In the genomic region with DNA sequence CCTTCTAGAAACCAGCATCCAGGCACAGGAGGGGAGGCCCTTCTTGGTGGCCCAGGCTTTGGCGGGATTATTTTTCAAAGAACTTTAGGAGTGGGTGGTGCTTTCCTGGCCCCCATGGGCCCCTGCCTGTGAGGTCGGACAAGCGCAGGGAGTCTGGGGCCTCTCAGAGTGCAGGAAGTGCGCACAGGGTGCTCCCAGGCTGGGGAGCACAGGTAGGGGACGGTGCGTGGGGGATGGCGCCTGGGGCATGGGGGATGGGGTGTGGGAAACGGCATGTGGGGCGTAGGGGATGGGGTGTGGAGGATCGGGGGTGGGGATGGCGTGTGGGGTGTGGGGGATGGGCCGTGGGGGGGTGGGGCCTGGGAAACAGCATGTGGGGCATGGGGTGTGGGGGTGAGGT, we compare ENCODE assay signal across 22 cellular contexts. TPM values are rescaled to one million over a fixed set of nuclear protein-coding genes. Genes with fewer than 3 reads are reported as not detected.
A peak's percentile ranks its signal among the peaks of the same experiment; 100 is the strongest.
DNase-seq lines count a peak whose midpoint lies in the region; ATAC-seq, FAIRE-seq and TF ChIP-seq lines count a peak whose summit lies in the region.
"Had no signal": no experiment of that assay in that cellular context is flagged by ENCODE, and none has a peak within 500 bp of the region (broad histone marks: within the 10 kb centered on the region; RNA-seq: fewer than 3 reads in every experiment).

No MANE protein-coding gene starts in this region.

- H3K4me3 Mint-ChIP-seq in H9 = no peak overlapping the region
- H3K4me3 Mint-ChIP-seq: CD8-positive, alpha-beta T cell; IgD-negative memory B cell had no signal

- no peak overlapping the region for H2BK20ac ChIP-seq in H9 (ENCODE audit: low read depth, low read length, poor library complexity, severe bottlenecking)

- no peak overlapping the region for H3K14ac ChIP-seq in H9 (ENCODE audit: insufficient read depth, low read length)

- peak overlapping the region; percentile 80 for H3K4me2 ChIP-seq in A549
- H3K4me2 ChIP-seq in HepG2 (ENCODE audit: low read depth, low read length) = peak overlapping the region; percentile 96
- H3K4me2 ChIP-seq in H9 (ENCODE audit: insufficient read depth, insufficient read length, low read length) = no peak overlapping the region

- no peak overlapping the region for H4K91ac ChIP-seq in H9 (ENCODE audit: insufficient read length, low read depth, low read length)

- no peaks in the 10 kb centered on the region for H3K79me1 ChIP-seq in H9 (ENCODE audit: insufficient read depth, low read depth, low read length, poor library complexity, severe bottlenecking)

- in situ Hi-C loops in HepG2 (cut with HindIII; ENCODE audit: extremely low pct_ligation_motif_present, low pct_unique_long_range_greater_than_20kb) = no loop called here

- H3K9ac ChIP-seq in HepG2 (ENCODE audit: insufficient read depth, low read depth, low read length) (peak overlapping the region; percentile 78), H9 (ENCODE audit: extremely low read depth, insufficient read length, low read length) (no peak overlapping the region)

- DNase-seq in A549 (ENCODE audit: low read depth in 1 of 2, low spot score in 1 of 2) (no peak), DMS53 (lab: John Stamatoyannopoulos, UW) (peak; percentile 54), OCI-M1 (lab: John Stamatoyannopoulos, UW) (peak; percentile 49), HepG2 (ENCODE audit: low spot score) (no peak), activated gamma-delta T cell treated with Interleukin-2 at 50 U/mL for 16 hours (no peak), H9 (no peak), NCI-H345 treated with DMSO at 0.1 percent for 48 hours (lab: John Stamatoyannopoulos, UW; ENCODE audit: unreplicated experiment) (no peak)
- DNase-seq: CD8-positive, alpha-beta T cell; HCEC 1CT; Karpas-422; NCI-H1417 treated with DMSO at 0.1 percent for 48 hours; NCI-H187 treated with DMSO at 0.1 percent for 48 hours; NCI-H226; NCI-H524 treated with DMSO at 0.1 percent for 48 hours; SW 1271 had no signal

- no peak overlapping the region for H3K56ac ChIP-seq in H9 (ENCODE audit: insufficient read length, low read depth, low read length)

- H4K20me1 ChIP-seq in HepG2 (ENCODE audit: insufficient read depth, low read length) = no peaks in the 10 kb centered on the region
- peaks cover 4% of the 10 kb centered on the region for H4K20me1 ChIP-seq in H9 (ENCODE audit: control insufficient read depth, insufficient read depth, insufficient read length)

- H2BK12ac ChIP-seq in H9 (ENCODE audit: insufficient read length, low read depth, low read length) = no peak overlapping the region

- no peak overlapping the region for H2BK5ac ChIP-seq in H9 (ENCODE audit: insufficient read length, low read length)

- TF ChIP-seq EP300 in A549 (IDR thresholded peaks at IDR 0.05) = no peak
- no peak for TF ChIP-seq EP300 in HepG2 (IDR thresholded peaks at IDR 0.05; ENCODE audit: low read depth in 2 of 2, low read length in 2 of 2)
- TF ChIP-seq EP300 in HepG2 (CRISPR knock-in tag; IDR thresholded peaks at IDR 0.05; ENCODE audit: borderline replicate concordance) = no peak

- H3K18ac ChIP-seq in H9 (ENCODE audit: insufficient read length, low read depth, low read length) = no peak overlapping the region

- BruUV-seq in HepG2 (replicated peaks; lab: Mats Ljungman, UMichigan) = no TSS peak

- H3K9me3 ChIP-seq in A549 (no peaks in the 10 kb centered on the region), HepG2 (ENCODE audit: low read length) (no peaks in the 10 kb centered on the region), H9 (ENCODE audit: control insufficient read depth, low read depth, low read length) (no peaks in the 10 kb centered on the region)

- peaks cover 31% of the 10 kb centered on the region for H3K4me1 ChIP-seq in A549
- H3K4me1 ChIP-seq in HepG2 (ENCODE audit: insufficient read depth, low read length) = peaks cover 39% of the 10 kb centered on the region
- no peaks in the 10 kb centered on the region; the same call in 1 of the 2 replicates for H3K4me1 ChIP-seq in H9 (ENCODE audit: insufficient read depth, low read length)
- H3K4me1 ChIP-seq: BE2C, SJSA1 had no signal

- no peaks in the 10 kb centered on the region for H3K36me3 ChIP-seq in HepG2 (replicated peaks in 1 of 2; ENCODE audit: control insufficient read depth in 1 of 2, insufficient read depth in 2 of 2, low read length in 2 of 2)
- H3K36me3 ChIP-seq: BE2C, SJSA1 had no signal

- 42% methylated on average over 2 of the region's 12 CpGs for WGBS in A549 (ENCODE audit: missing lambda C conversion rate)
- WGBS in HepG2 (ENCODE audit: low lambda C conversion rate) = 4% methylated on average over 12 of the region's 12 CpGs
- no CpG with 5 or more reads among the region's 12 CpGs for WGBS in H9 (ENCODE audit: extremely low coverage, insufficient read length, low lambda C conversion rate)

- POLR2A ChIA-PET in A549 (lab: Yijun Ruan, JAX) = no interaction called here
- POLR2A ChIA-PET in HepG2 (lab: Yijun Ruan, JAX) = interaction anchor here (0.9 to 4.6 kb wide), 6 partner anchors 8 to 153 kb away, joined by 3 to 71 read pairs (median 8); partner anchors contain the start of gene F10

- TF ChIP-seq POLR2A in A549 (IDR thresholded peaks at IDR 0.05; ENCODE audit: low read length) (no peak), HepG2 (IDR thresholded peaks at IDR 0.05; ENCODE audit: insufficient read depth in 1 of 2, low read depth in 2 of 2, low read length in 2 of 2) (no peak)

- intact Hi-C loops in HepG2 (cut with micrococcal nuclease; ENCODE audit: unreplicated experiment) = no loop called here

- no peak for TF ChIP-seq CTCF in A549 (IDR thresholded peaks at IDR 0.05)
- TF ChIP-seq CTCF in HepG2 (CRISPR knock-in tag; IDR thresholded peaks at IDR 0.05) = no peak
- no peak for TF ChIP-seq CTCF in H9 (conservative IDR thresholded peaks at IDR 0.05)

- peaks cover 7 to 19% of the 10 kb centered on the region in 2 experiments; a peak in 2 of 4 replicates for H3K4me1 Mint-ChIP-seq in H9
- H3K4me1 Mint-ChIP-seq: IgD-negative memory B cell had no signal

- H3K27ac ChIP-seq in A549 = peak overlapping the region; percentile 86
- H3K27ac ChIP-seq in HepG2 (ENCODE audit: extremely low read length, insufficient read depth, low read length) = peak overlapping the region; percentile 98
- no peak overlapping the region for H3K27ac ChIP-seq in H9 (ENCODE audit: insufficient read length, low read depth, low read length)
- H3K27ac ChIP-seq: SJSA1 had no signal

- TF ChIP-seq RAD21 in A549 (conservative IDR thresholded peaks at IDR 0.05 in 1 of 2, IDR thresholded peaks at IDR 0.05 in 1 of 2) (no peak), HepG2 (CRISPR knock-in tag; IDR thresholded peaks at IDR 0.05) (no peak)

- H3K23ac ChIP-seq in H9 (ENCODE audit: insufficient read length, low read depth, low read length) = no peak overlapping the region

- H3K4me3 ChIP-seq in A549 (no peak overlapping the region), HepG2 (replicated peaks in 1 of 3; ENCODE audit: insufficient read depth in 1 of 3, low read depth in 2 of 3, low read length in 3 of 3) (peak overlapping the region; percentile 60 to 76 (median 75))
- H3K4me3 ChIP-seq: SJSA1 had no signal

- H3K23me2 ChIP-seq in H9 (ENCODE audit: insufficient read length, low read depth, low read length, poor library complexity, severe bottlenecking) = peaks cover 4% of the 10 kb centered on the region

- no peak overlapping the region for H3K4ac ChIP-seq in H9 (ENCODE audit: low read depth, low read length)

- peaks cover 3 to 5% (median 4%) of the 10 kb centered on the region in 3 experiments; a peak in 4 of 7 replicates for H3K36me3 Mint-ChIP-seq in H9 (ENCODE audit: insufficient read depth in 1 of 3, low read depth in 3 of 3)
- H3K36me3 Mint-ChIP-seq: CD8-positive, alpha-beta T cell; IgD-negative memory B cell had no signal

- peaks cover 3 to 4% of the 10 kb centered on the region in 2 experiments; a peak in 4 of 5 replicates for H3K9me3 Mint-ChIP-seq in H9
- H3K9me3 Mint-ChIP-seq: CD8-positive, alpha-beta T cell; IgD-negative memory B cell had no signal

- peaks cover 8% of the 10 kb centered on the region for H3K79me2 ChIP-seq in HepG2 (ENCODE audit: insufficient read depth, low read length)
- H3K79me2 ChIP-seq in H9 (ENCODE audit: insufficient read depth, low read length) = no peaks in the 10 kb centered on the region

- no peak overlapping the region for H4K5ac ChIP-seq in H9 (ENCODE audit: insufficient read length, low read depth, low read length)

- H3K27me3 ChIP-seq in HepG2 (ENCODE audit: control insufficient read depth in 1 of 2, insufficient read depth in 2 of 2, low read length in 2 of 2) (no peaks in the 10 kb centered on the region), H9 (ENCODE audit: insufficient read depth, low read length) (peaks cover 20% of the 10 kb centered on the region; the same call in 1 of the 2 replicates)
- H3K27me3 ChIP-seq: SJSA1 had no signal

- no peak overlapping the region for H2AK5ac ChIP-seq in H9 (ENCODE audit: insufficient read length, low read length)

- ATAC-seq in A549 = peak in 1 of 2 experiments; percentile 4; a peak in 1 of 6 replicates
- ATAC-seq in HepG2 = peak; percentile 22
- no peak for ATAC-seq in HG03097 (IDR thresholded peaks at IDR 0.05; ENCODE audit: low FRiP score, unreplicated experiment)
- ATAC-seq: CD8-positive, alpha-beta T cell had no signal

- H2AFZ ChIP-seq in HepG2 (ENCODE audit: low read length) (no peak overlapping the region), H9 (ENCODE audit: low read length) (no peak overlapping the region)

- H2BK15ac ChIP-seq in H9 (ENCODE audit: low read depth, low read length) = no peak overlapping the region

- CTCF ChIA-PET in A549 (lab: Yijun Ruan, JAX) = no interaction called here
- CTCF ChIA-PET in HepG2 (lab: Yijun Ruan, JAX; ENCODE audit: low intra/inter-chr PET ratio, low total read pairs) = no interaction called here

- H2BK120ac ChIP-seq in H9 (ENCODE audit: low read depth, low read length, poor library complexity, severe bottlenecking) = no peak overlapping the region

- H3K27ac Mint-ChIP-seq in H9 = no peak overlapping the region
- H3K27ac Mint-ChIP-seq: CD8-positive, alpha-beta T cell; IgD-negative memory B cell had no signal

- H3K27me3 Mint-ChIP-seq in H9 (ENCODE audit: low read depth) = peaks cover 28% of the 10 kb centered on the region

- FAIRE-seq in A549 (lab: Jason Lieb, UNC) (no peak), HepG2 (lab: Jason Lieb, UNC) (no peak)
- FAIRE-seq: G401.6 had no signal

- H3T11ph ChIP-seq in H9 (ENCODE audit: low read length) = no peak overlapping the region

- no peak overlapping the region for H4K8ac ChIP-seq in H9 (replicated peaks; ENCODE audit: insufficient read length, low read depth, low read length)

RNA-seq across cellular contexts. Expression of gene F7, which starts 0.5 kb away (rescaled TPM):
- polyA plus RNA-seq in A549 (2011; rRNA removed) = 0.65 and 1.7 TPM in 2 replicates
- 0.09 and 0.14 TPM in 2 replicates for polyA plus RNA-seq in A549 (2012; cell fraction: cytosol; rRNA removed)
- 0.12 and 0.65 TPM in 2 replicates for polyA plus RNA-seq in A549 (2012; cell fraction: nucleus; rRNA removed)
- polyA plus RNA-seq in A549 (2017; fragmentation: RNase III; extraction: RNeasy Plus Mini Kit Qiagen cat#74134 plus additional on column Dnase treatment) = 0.26 to 0.44 TPM (median 0.30 TPM) in 3 replicates
- polyA minus RNA-seq in A549 (2011; rRNA and poly(A)+ RNA removed) = 0.63 and 3.0 TPM in 2 replicates
- 7.2 and 12.6 TPM in 2 replicates for total RNA-seq in HepG2 (2016; rRNA removed; fragmentation: Illumina TruSeq; extraction: Trizol)
- 0.61 and 0.71 TPM in 2 replicates for total RNA-seq in HepG2 (2016; cell fraction: cytosol; rRNA removed; fragmentation: Illumina TruSeq; extraction: Trizol; ENCODE audit: low read depth)
- 6.7 and 12.9 TPM in 2 replicates for total RNA-seq in HepG2 (2016; cell fraction: insoluble cytoplasmic fraction; rRNA removed; fragmentation: Illumina TruSeq; extraction: Trizol)
- 1.9 and 2.2 TPM in 2 replicates for total RNA-seq in HepG2 (2016; cell fraction: membrane; rRNA removed; fragmentation: Illumina TruSeq; extraction: Trizol)
- 10.3 and 10.6 TPM in 2 replicates for total RNA-seq in HepG2 (2016; cell fraction: nucleus; rRNA removed; fragmentation: Illumina TruSeq; extraction: Trizol)
- polyA plus RNA-seq in HepG2 (2011; rRNA removed) = 26.5 and 39.9 TPM in 2 replicates
- polyA plus RNA-seq in HepG2 (2011; cell fraction: cytosol; rRNA removed) = 21.7 and 26.2 TPM in 2 replicates
- 105 and 121 TPM in 2 replicates for polyA plus RNA-seq in HepG2 (2011; cell fraction: nucleus; rRNA removed)
- 45.9 and 52.4 TPM in 2 replicates for polyA plus RNA-seq in HepG2 (2012)
- polyA plus RNA-seq in HepG2 (2016; cell fraction: cytosol; fragmentation: Illumina TruSeq; extraction: Trizol; ENCODE audit: low read depth) = 0.51 and 0.52 TPM in 2 replicates
- polyA plus RNA-seq in HepG2 (2016; cell fraction: insoluble cytoplasmic fraction; fragmentation: Illumina TruSeq; extraction: Trizol; ENCODE audit: low read depth) = 7.0 and 7.3 TPM in 2 replicates
- polyA plus RNA-seq in HepG2 (2016; cell fraction: membrane; fragmentation: Illumina TruSeq; extraction: Trizol; ENCODE audit: low read depth) = 1.1 and 1.6 TPM in 2 replicates
- 23.6 and 26.7 TPM in 2 replicates for polyA plus RNA-seq in HepG2 (2016; cell fraction: nucleus; fragmentation: Illumina TruSeq; extraction: Trizol; ENCODE audit: insufficient read depth, low read depth)
- polyA minus RNA-seq in HepG2 (2011; rRNA and poly(A)+ RNA removed; ENCODE audit: low replicate concordance) = 43.0 TPM in 1 of 2 replicates, not detected in the other
- 8.7 and 12.9 TPM in 2 replicates for polyA minus RNA-seq in HepG2 (2011; cell fraction: cytosol; rRNA and poly(A)+ RNA removed)
- 14.7 and 15.7 TPM in 2 replicates for polyA minus RNA-seq in HepG2 (2011; cell fraction: nucleus; rRNA and poly(A)+ RNA removed)
- 0.66 and 0.81 TPM in 2 replicates for total RNA-seq in H9 (2021)
- total RNA-seq: A172; CD8-positive, alpha-beta T cell; MCF 10A; SJSA1 had no signal
- polyA plus RNA-seq: IgD-negative memory B cell had no signal

RNA-seq across cellular contexts. Expression of gene F10, which starts 16.5 kb away (rescaled TPM):
- polyA plus RNA-seq in A549 (2011; rRNA removed) (0.32 and 0.42 TPM in 2 replicates), A549 (2017; fragmentation: RNase III; extraction: RNeasy Plus Mini Kit Qiagen cat#74134 plus additional on column Dnase treatment) (not detected in 3 replicates), HepG2 (2011; rRNA removed) (237 and 317 TPM in 2 replicates)
- 0.03 and 0.08 TPM in 2 replicates for polyA plus RNA-seq in A549 (2012; cell fraction: cytosol; rRNA removed)
- polyA plus RNA-seq in A549 (2012; cell fraction: nucleus; rRNA removed) = 0.10 TPM in 2 replicates
- polyA minus RNA-seq in A549 (2011; rRNA and poly(A)+ RNA removed) = 0.19 TPM in 1 of 2 replicates, not detected in the other
- total RNA-seq in HepG2 (2016; rRNA removed; fragmentation: Illumina TruSeq; extraction: Trizol) (19.9 and 58.4 TPM in 2 replicates), H9 (2021) (1.7 TPM in 2 replicates)
- total RNA-seq in HepG2 (2016; cell fraction: cytosol; rRNA removed; fragmentation: Illumina TruSeq; extraction: Trizol; ENCODE audit: low read depth) = 11.2 and 12.3 TPM in 2 replicates
- 18.9 and 61.6 TPM in 2 replicates for total RNA-seq in HepG2 (2016; cell fraction: insoluble cytoplasmic fraction; rRNA removed; fragmentation: Illumina TruSeq; extraction: Trizol)
- total RNA-seq in HepG2 (2016; cell fraction: membrane; rRNA removed; fragmentation: Illumina TruSeq; extraction: Trizol) = 12.7 and 13.1 TPM in 2 replicates
- 43.8 and 53.5 TPM in 2 replicates for total RNA-seq in HepG2 (2016; cell fraction: nucleus; rRNA removed; fragmentation: Illumina TruSeq; extraction: Trizol)
- polyA plus RNA-seq in HepG2 (2011; cell fraction: cytosol; rRNA removed) = 277 and 280 TPM in 2 replicates
- 231 and 240 TPM in 2 replicates for polyA plus RNA-seq in HepG2 (2011; cell fraction: nucleus; rRNA removed)
- polyA plus RNA-seq in HepG2 (2012) = 150 and 219 TPM in 2 replicates
- polyA plus RNA-seq in HepG2 (2016; cell fraction: cytosol; fragmentation: Illumina TruSeq; extraction: Trizol; ENCODE audit: low read depth) = 11.6 and 13.0 TPM in 2 replicates
- polyA plus RNA-seq in HepG2 (2016; cell fraction: insoluble cytoplasmic fraction; fragmentation: Illumina TruSeq; extraction: Trizol; ENCODE audit: low read depth) = 18.4 and 19.4 TPM in 2 replicates
- 10.3 and 10.6 TPM in 2 replicates for polyA plus RNA-seq in HepG2 (2016; cell fraction: membrane; fragmentation: Illumina TruSeq; extraction: Trizol; ENCODE audit: low read depth)
- 82.4 and 83.6 TPM in 2 replicates for polyA plus RNA-seq in HepG2 (2016; cell fraction: nucleus; fragmentation: Illumina TruSeq; extraction: Trizol; ENCODE audit: insufficient read depth, low read depth)
- polyA minus RNA-seq in HepG2 (2011; rRNA and poly(A)+ RNA removed; ENCODE audit: low replicate concordance) = 117 TPM in 1 of 2 replicates, not detected in the other
- polyA minus RNA-seq in HepG2 (2011; cell fraction: cytosol; rRNA and poly(A)+ RNA removed) = 61.5 and 79.5 TPM in 2 replicates
- polyA minus RNA-seq in HepG2 (2011; cell fraction: nucleus; rRNA and poly(A)+ RNA removed) = 44.3 and 53.6 TPM in 2 replicates
- total RNA-seq: CD8-positive, alpha-beta T cell; MCF 10A had no signal
- polyA plus RNA-seq: IgD-negative memory B cell had no signal

RNA-seq across cellular contexts. Expression of gene PROZ, which starts 52.4 kb away (rescaled TPM):
- polyA plus RNA-seq in A549 (2011; rRNA removed) (not detected in 2 replicates), A549 (2017; fragmentation: RNase III; extraction: RNeasy Plus Mini Kit Qiagen cat#74134 plus additional on column Dnase treatment) (not detected in 3 replicates), HepG2 (2011; rRNA removed) (22.5 and 26.1 TPM in 2 replicates)
- polyA plus RNA-seq in A549 (2012; cell fraction: cytosol; rRNA removed) = not detected in 2 replicates
- not detected in 2 replicates for polyA plus RNA-seq in A549 (2012; cell fraction: nucleus; rRNA removed)
- not detected in 2 replicates for polyA minus RNA-seq in A549 (2011; rRNA and poly(A)+ RNA removed)
- total RNA-seq in HepG2 (2016; rRNA removed; fragmentation: Illumina TruSeq; extraction: Trizol) (2.1 and 5.6 TPM in 2 replicates), H9 (2021) (not detected in 2 replicates)
- total RNA-seq in HepG2 (2016; cell fraction: cytosol; rRNA removed; fragmentation: Illumina TruSeq; extraction: Trizol; ENCODE audit: low read depth) = 0.20 and 0.35 TPM in 2 replicates
- total RNA-seq in HepG2 (2016; cell fraction: insoluble cytoplasmic fraction; rRNA removed; fragmentation: Illumina TruSeq; extraction: Trizol) = 1.9 and 5.3 TPM in 2 replicates
- 0.62 and 0.93 TPM in 2 replicates for total RNA-seq in HepG2 (2016; cell fraction: membrane; rRNA removed; fragmentation: Illumina TruSeq; extraction: Trizol)
- 3.0 and 4.0 TPM in 2 replicates for total RNA-seq in HepG2 (2016; cell fraction: nucleus; rRNA removed; fragmentation: Illumina TruSeq; extraction: Trizol)
- 14.4 and 16.0 TPM in 2 replicates for polyA plus RNA-seq in HepG2 (2011; cell fraction: cytosol; rRNA removed)
- 45.5 and 49.7 TPM in 2 replicates for polyA plus RNA-seq in HepG2 (2011; cell fraction: nucleus; rRNA removed)
- polyA plus RNA-seq in HepG2 (2012) = 12.7 and 14.1 TPM in 2 replicates
- polyA plus RNA-seq in HepG2 (2016; cell fraction: cytosol; fragmentation: Illumina TruSeq; extraction: Trizol; ENCODE audit: low read depth) = 0.23 and 0.67 TPM in 2 replicates
- polyA plus RNA-seq in HepG2 (2016; cell fraction: insoluble cytoplasmic fraction; fragmentation: Illumina TruSeq; extraction: Trizol; ENCODE audit: low read depth) = 1.6 and 2.1 TPM in 2 replicates
- 0.70 and 0.93 TPM in 2 replicates for polyA plus RNA-seq in HepG2 (2016; cell fraction: membrane; fragmentation: Illumina TruSeq; extraction: Trizol; ENCODE audit: low read depth)
- 10.7 and 11.6 TPM in 2 replicates for polyA plus RNA-seq in HepG2 (2016; cell fraction: nucleus; fragmentation: Illumina TruSeq; extraction: Trizol; ENCODE audit: insufficient read depth, low read depth)
- polyA minus RNA-seq in HepG2 (2011; rRNA and poly(A)+ RNA removed; ENCODE audit: low replicate concordance) = 5.4 TPM in 1 of 2 replicates, not detected in the other
- 4.9 and 8.4 TPM in 2 replicates for polyA minus RNA-seq in HepG2 (2011; cell fraction: cytosol; rRNA and poly(A)+ RNA removed)
- polyA minus RNA-seq in HepG2 (2011; cell fraction: nucleus; rRNA and poly(A)+ RNA removed) = 3.1 and 4.4 TPM in 2 replicates
- total RNA-seq: A172; CD8-positive, alpha-beta T cell; MCF 10A; SJSA1 had no signal
- polyA plus RNA-seq: IgD-negative memory B cell had no signal

Comparison
In these comparisons a context has a peak if more than half of its experiments do, and no peak if none do; other contexts are left out.
1. DNase-seq: peak in DMS53 (single experiment) and OCI-M1 (single experiment); none in A549 (0 of 2), HepG2 (single experiment), activated gamma-delta T cell treated with Interleukin-2 at 50 U/mL for 16 hours (single experiment), H9 (single experiment) and NCI-H345 treated with DMSO at 0.1 percent for 48 hours (single experiment).